In the genomic region with DNA sequence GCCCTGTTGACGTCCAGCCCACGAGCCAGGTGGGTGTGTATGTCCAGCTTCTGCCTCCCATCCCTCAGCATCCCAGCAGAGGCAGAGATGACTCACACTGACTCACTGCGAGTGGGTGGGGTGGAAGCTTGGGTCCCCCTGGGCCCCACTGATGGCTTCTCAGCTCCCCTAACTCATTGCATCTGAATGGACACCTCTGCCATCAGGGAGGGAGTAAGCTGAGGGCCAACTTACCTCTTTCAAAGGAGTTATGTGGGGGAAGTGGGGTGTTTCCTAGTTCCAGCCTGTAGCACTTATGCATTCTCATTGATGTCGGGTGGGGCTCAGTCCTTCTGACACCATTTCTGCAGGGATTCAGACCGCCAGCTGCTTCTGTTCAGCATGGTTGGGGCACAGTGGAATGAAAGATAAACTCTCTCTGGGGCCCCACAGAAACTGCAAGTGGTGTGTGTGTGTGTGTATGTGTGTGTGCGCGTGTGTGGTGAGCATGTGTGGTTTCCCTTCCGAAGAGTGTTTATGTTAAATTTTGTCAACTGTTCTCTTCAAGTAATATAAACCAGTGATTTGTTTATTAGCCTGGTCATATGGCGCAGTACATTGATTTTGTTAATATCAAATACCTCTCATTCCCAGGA, we compare ENCODE assay signal across 2 cellular contexts.
A peak's percentile ranks its signal among the peaks of the same experiment; 100 is the strongest.
TF ChIP-seq lines count a peak whose summit lies in the region.

No MANE protein-coding gene starts in this region.

TF ChIP-seq in HCT116, 20 proteins besides CTCF, POLR2A, EP300 and RAD21:
- TF ChIP-seq EZH2phosphoT487 (IDR thresholded peaks at IDR 0.05; ENCODE audit: borderline replicate concordance): no peak
- peak; percentile 66 for TF ChIP-seq FOSL1 (IDR thresholded peaks at IDR 0.05; ENCODE audit: low read depth)
- TF ChIP-seq YY1 (IDR thresholded peaks at IDR 0.05; ENCODE audit: extremely low read depth, insufficient replicate concordance, low read depth, low read length): no peak
- TF ChIP-seq SP1 (IDR thresholded peaks at IDR 0.05; ENCODE audit: low read depth): no peak
- no peak for TF ChIP-seq ELF1 (IDR thresholded peaks at IDR 0.05; ENCODE audit: borderline replicate concordance, low read depth)

TF ChIP-seq in K562, 482 proteins besides CTCF, POLR2A, EP300 and RAD21:
- TF ChIP-seq EGR1 (conservative IDR thresholded peaks at IDR 0.05) (peak; percentile 73), GTF2A2 (tag; IDR thresholded peaks at IDR 0.05) (no peak), SIN3A (IDR thresholded peaks at IDR 0.05; ENCODE audit: borderline replicate concordance in 2 of 2, control insufficient read depth in 1 of 2, low read depth in 2 of 2, low read length in 2 of 2) (no peak), JUND (IDR thresholded peaks at IDR 0.05; ENCODE audit: borderline replicate concordance, low read depth, low read length) (peak; percentile 65; the same call in 1 of the 2 replicates), JUND (tag; IDR thresholded peaks at IDR 0.05; ENCODE audit: borderline replicate concordance, low read depth, low read length) (no peak), TEAD1 (CRISPR knock-in tag; IDR thresholded peaks at IDR 0.05) (no peak), JUN (IDR thresholded peaks at IDR 0.05; ENCODE audit: borderline replicate concordance, low read depth, low read length) (0 out of 2 replicates have a peak, but pooled peaks have one; percentile 53), JUN (CRISPR knock-in tag; IDR thresholded peaks at IDR 0.05; ENCODE audit: borderline replicate concordance) (no peak), DACH1 (IDR thresholded peaks at IDR 0.05; ENCODE audit: partially characterized antibody) (no peak), PYGO2 (tag; IDR thresholded peaks at IDR 0.05) (no peak), ZC3H4 (CRISPR knock-in tag; IDR thresholded peaks at IDR 0.05; ENCODE audit: borderline replicate concordance) (no peak), GABPA (tag; conservative IDR thresholded peaks at IDR 0.05; ENCODE audit: low read depth) (no peak), NONO (IDR thresholded peaks at IDR 0.05; ENCODE audit: low read depth in 2 of 2, low read length in 1 of 2) (no peak), POLR2H (tag; IDR thresholded peaks at IDR 0.05; ENCODE audit: low read depth) (no peak), XRCC3 (IDR thresholded peaks at IDR 0.05) (no peak), XRCC4 (IDR thresholded peaks at IDR 0.05; ENCODE audit: extremely low read depth, insufficient read depth, insufficient read length) (no peak), IFI16 (CRISPR knock-in tag; IDR thresholded peaks at IDR 0.05) (no peak), ZNF41 (CRISPR knock-in tag; conservative IDR thresholded peaks at IDR 0.05) (no peak), FOSL1 (tag; conservative IDR thresholded peaks at IDR 0.05) (peak; percentile 65)
- TF ChIP-seq, protein P1, sequence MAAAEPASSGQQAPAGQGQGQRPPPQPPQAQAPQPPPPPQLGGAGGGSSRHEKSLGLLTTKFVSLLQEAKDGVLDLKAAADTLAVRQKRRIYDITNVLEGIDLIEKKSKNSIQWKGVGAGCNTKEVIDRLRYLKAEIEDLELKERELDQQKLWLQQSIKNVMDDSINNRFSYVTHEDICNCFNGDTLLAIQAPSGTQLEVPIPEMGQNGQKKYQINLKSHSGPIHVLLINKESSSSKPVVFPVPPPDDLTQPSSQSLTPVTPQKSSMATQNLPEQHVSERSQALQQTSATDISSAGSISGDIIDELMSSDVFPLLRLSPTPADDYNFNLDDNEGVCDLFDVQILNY (CRISPR knock-in tag; IDR thresholded peaks at IDR 0.05): no peak
- TF ChIP-seq, protein P2, sequence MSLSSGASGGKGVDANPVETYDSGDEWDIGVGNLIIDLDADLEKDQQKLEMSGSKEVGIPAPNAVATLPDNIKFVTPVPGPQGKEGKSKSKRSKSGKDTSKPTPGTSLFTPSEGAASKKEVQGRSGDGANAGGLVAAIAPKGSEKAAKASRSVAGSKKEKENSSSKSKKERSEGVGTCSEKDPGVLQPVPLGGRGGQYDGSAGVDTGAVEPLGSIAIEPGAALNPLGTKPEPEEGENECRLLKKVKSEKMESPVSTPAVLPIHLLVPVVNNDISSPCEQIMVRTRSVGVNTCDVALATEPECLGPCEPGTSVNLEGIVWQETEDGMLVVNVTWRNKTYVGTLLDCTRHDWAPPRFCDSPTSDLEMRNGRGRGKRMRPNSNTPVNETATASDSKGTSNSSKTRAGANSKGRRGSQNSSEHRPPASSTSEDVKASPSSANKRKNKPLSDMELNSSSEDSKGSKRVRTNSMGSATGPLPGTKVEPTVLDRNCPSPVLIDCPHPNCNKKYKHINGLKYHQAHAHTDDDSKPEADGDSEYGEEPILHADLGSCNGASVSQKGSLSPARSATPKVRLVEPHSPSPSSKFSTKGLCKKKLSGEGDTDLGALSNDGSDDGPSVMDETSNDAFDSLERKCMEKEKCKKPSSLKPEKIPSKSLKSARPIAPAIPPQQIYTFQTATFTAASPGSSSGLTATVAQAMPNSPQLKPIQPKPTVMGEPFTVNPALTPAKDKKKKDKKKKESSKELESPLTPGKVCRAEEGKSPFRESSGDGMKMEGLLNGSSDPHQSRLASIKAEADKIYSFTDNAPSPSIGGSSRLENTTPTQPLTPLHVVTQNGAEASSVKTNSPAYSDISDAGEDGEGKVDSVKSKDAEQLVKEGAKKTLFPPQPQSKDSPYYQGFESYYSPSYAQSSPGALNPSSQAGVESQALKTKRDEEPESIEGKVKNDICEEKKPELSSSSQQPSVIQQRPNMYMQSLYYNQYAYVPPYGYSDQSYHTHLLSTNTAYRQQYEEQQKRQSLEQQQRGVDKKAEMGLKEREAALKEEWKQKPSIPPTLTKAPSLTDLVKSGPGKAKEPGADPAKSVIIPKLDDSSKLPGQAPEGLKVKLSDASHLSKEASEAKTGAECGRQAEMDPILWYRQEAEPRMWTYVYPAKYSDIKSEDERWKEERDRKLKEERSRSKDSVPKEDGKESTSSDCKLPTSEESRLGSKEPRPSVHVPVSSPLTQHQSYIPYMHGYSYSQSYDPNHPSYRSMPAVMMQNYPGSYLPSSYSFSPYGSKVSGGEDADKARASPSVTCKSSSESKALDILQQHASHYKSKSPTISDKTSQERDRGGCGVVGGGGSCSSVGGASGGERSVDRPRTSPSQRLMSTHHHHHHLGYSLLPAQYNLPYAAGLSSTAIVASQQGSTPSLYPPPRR (CRISPR knock-in tag; IDR thresholded peaks at IDR 0.05; ENCODE audit: borderline replicate concordance): no peak
- TF ChIP-seq, protein P3, sequence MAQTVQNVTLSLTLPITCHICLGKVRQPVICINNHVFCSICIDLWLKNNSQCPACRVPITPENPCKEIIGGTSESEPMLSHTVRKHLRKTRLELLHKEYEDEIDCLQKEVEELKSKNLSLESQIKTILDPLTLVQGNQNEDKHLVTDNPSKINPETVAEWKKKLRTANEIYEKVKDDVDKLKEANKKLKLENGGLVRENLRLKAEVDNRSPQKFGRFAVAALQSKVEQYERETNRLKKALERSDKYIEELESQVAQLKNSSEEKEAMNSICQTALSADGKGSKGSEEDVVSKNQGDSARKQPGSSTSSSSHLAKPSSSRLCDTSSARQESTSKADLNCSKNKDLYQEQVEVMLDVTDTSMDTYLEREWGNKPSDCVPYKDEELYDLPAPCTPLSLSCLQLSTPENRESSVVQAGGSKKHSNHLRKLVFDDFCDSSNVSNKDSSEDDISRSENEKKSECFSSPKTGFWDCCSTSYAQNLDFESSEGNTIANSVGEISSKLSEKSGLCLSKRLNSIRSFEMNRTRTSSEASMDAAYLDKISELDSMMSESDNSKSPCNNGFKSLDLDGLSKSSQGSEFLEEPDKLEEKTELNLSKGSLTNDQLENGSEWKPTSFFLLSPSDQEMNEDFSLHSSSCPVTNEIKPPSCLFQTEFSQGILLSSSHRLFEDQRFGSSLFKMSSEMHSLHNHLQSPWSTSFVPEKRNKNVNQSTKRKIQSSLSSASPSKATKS (CRISPR knock-in tag; IDR thresholded peaks at IDR 0.05): no peak
- TF ChIP-seq, protein P4, sequence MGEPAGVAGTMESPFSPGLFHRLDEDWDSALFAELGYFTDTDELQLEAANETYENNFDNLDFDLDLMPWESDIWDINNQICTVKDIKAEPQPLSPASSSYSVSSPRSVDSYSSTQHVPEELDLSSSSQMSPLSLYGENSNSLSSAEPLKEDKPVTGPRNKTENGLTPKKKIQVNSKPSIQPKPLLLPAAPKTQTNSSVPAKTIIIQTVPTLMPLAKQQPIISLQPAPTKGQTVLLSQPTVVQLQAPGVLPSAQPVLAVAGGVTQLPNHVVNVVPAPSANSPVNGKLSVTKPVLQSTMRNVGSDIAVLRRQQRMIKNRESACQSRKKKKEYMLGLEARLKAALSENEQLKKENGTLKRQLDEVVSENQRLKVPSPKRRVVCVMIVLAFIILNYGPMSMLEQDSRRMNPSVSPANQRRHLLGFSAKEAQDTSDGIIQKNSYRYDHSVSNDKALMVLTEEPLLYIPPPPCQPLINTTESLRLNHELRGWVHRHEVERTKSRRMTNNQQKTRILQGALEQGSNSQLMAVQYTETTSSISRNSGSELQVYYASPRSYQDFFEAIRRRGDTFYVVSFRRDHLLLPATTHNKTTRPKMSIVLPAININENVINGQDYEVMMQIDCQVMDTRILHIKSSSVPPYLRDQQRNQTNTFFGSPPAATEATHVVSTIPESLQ (CRISPR knock-in tag; IDR thresholded peaks at IDR 0.05): no peak
- TF ChIP-seq, protein P5, sequence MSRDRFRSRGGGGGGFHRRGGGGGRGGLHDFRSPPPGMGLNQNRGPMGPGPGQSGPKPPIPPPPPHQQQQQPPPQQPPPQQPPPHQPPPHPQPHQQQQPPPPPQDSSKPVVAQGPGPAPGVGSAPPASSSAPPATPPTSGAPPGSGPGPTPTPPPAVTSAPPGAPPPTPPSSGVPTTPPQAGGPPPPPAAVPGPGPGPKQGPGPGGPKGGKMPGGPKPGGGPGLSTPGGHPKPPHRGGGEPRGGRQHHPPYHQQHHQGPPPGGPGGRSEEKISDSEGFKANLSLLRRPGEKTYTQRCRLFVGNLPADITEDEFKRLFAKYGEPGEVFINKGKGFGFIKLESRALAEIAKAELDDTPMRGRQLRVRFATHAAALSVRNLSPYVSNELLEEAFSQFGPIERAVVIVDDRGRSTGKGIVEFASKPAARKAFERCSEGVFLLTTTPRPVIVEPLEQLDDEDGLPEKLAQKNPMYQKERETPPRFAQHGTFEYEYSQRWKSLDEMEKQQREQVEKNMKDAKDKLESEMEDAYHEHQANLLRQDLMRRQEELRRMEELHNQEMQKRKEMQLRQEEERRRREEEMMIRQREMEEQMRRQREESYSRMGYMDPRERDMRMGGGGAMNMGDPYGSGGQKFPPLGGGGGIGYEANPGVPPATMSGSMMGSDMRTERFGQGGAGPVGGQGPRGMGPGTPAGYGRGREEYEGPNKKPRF (IDR thresholded peaks at IDR 0.05; ENCODE audit: low read depth, low read length): no peak
- TF ChIP-seq, protein P6, sequence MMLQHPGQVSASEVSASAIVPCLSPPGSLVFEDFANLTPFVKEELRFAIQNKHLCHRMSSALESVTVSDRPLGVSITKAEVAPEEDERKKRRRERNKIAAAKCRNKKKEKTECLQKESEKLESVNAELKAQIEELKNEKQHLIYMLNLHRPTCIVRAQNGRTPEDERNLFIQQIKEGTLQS (IDR thresholded peaks at IDR 0.05): peak; percentile 49
- TF ChIP-seq, protein P6 (CRISPR knock-in tag; conservative IDR thresholded peaks at IDR 0.05): no peak
- TF ChIP-seq, protein P7, sequence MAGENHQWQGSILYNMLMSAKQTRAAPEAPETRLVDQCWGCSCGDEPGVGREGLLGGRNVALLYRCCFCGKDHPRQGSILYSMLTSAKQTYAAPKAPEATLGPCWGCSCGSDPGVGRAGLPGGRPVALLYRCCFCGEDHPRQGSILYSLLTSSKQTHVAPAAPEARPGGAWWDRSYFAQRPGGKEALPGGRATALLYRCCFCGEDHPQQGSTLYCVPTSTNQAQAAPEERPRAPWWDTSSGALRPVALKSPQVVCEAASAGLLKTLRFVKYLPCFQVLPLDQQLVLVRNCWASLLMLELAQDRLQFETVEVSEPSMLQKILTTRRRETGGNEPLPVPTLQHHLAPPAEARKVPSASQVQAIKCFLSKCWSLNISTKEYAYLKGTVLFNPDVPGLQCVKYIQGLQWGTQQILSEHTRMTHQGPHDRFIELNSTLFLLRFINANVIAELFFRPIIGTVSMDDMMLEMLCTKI (IDR thresholded peaks at IDR 0.05; ENCODE audit: partially characterized antibody): no peak
